Comparison of ENCODE assay signal across 11 cellular contexts in the genomic region with DNA sequence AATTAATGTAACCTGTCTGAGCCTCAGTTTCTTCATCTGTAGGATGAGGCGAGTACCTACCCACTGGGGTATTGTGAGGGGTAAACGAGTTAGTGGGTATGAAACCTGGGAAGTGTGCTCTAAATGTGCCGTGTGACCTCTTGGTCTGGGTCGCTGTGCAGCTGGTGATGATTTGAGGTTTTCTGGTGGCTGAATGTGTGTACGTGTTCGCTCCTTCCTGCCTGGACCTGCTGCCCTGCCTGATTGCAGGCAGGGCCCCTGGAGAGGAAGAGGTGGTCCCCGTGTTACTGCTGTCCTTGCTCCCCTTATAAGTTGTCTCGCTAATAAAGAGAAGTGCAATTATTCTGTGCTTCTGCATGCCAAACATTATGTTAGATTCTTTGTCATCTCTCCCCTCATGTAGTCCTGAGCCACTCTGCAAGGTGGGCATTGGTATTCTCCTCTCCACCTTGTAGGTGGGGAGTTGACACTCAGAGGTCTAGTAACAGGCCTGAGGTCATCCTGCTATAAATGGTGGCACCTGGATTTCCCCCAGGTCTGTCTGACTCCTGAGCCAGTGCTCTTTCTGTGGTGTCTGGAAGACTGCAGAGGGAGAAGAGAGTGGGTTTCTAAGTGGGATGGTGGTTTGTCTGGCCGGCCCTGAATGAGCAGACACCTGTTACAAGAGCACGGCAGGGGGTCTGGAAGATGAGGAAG. TPM values are rescaled to one million over a fixed set of nuclear protein-coding genes. Genes with fewer than 3 reads are reported as not detected.
DNase-seq lines count a peak whose midpoint lies in the region; ATAC-seq lines count a peak whose summit lies in the region.
"Had no signal": no experiment of that assay in that cellular context is flagged by ENCODE, and none has a peak within 500 bp of the region (broad histone marks: within the 10 kb centered on the region; RNA-seq: fewer than 3 reads in every experiment).

No MANE protein-coding gene starts in this region.

- no peaks in the 10 kb centered on the region for H3K36me3 Mint-ChIP-seq in T-cell

- H3K27ac Mint-ChIP-seq in T-cell = no peak overlapping the region

- H3K36me3 ChIP-seq in mesendoderm (ENCODE audit: control insufficient read depth, insufficient read depth, low read length) = no peaks in the 10 kb centered on the region
- H3K36me3 ChIP-seq: HAP-1, thoracic aorta had no signal

- peak overlapping the region; percentile 57 for H3K56ac ChIP-seq in mesendoderm (ENCODE audit: low read length)

- no peaks in the 10 kb centered on the region for H3K9me3 Mint-ChIP-seq in T-cell

- CTCF ChIA-PET in T-cell (lab: Charles Lee) = no interaction called here

- no peak overlapping the region for H2BK120ac ChIP-seq in mesendoderm (ENCODE audit: low read depth, low read length)

- H3K9ac ChIP-seq in mesendoderm (ENCODE audit: low read length) = peak overlapping the region; percentile 25

- peaks cover 24 to 37% (median 31%) of the 10 kb centered on the region in 3 donors for H3K4me1 Mint-ChIP-seq in T-cell

- peak overlapping the region; percentile 72 for H2AK5ac ChIP-seq in mesendoderm (ENCODE audit: low read length)

- no peak overlapping the region for H3K4me3 ChIP-seq in mesendoderm (ENCODE audit: low read length)
- H3K4me3 ChIP-seq: HAP-1, thoracic aorta had no signal

- DNase-seq in MV-4-11 (lab: John Stamatoyannopoulos, UW) = peak; percentile 31
- DNase-seq in mesendoderm = no peak
- DNase-seq in iPS-NIHi7 (ENCODE audit: extremely low spot score) = no peak
- no peak for DNase-seq in kidney tubule cell (ENCODE audit: low spot score)
- DNase-seq in T-cell = no peak
- DNase-seq: DMS53 had no signal

- H3K4me3 Mint-ChIP-seq in T-cell = no peak overlapping the region

- no CpG with 5 or more reads among the region's 10 CpGs for WGBS in mesendoderm (ENCODE audit: extremely low coverage, insufficient coverage, low lambda C conversion rate)

- no peak overlapping the region for H3K23ac ChIP-seq in mesendoderm (ENCODE audit: low read length)

- POLR2A ChIA-PET in T-cell (lab: Charles Lee) = no interaction called here

- H3K79me1 ChIP-seq in mesendoderm (ENCODE audit: low read length) = peaks cover 32% of the 10 kb centered on the region

- peak; percentile 72 for ATAC-seq in GM18502 (IDR thresholded peaks at IDR 0.05; ENCODE audit: poor library complexity, unreplicated experiment)
- peak; percentile 64 for ATAC-seq in GM21619 (IDR thresholded peaks at IDR 0.05; ENCODE audit: unreplicated experiment)
- ATAC-seq in GM18873 (IDR thresholded peaks at IDR 0.05; ENCODE audit: low FRiP score, unreplicated experiment) = no peak
- ATAC-seq in T-cell (replicated peaks in 1 of 4) = no peak

- H3K27ac ChIP-seq in mesendoderm (ENCODE audit: low read depth, low read length) = no peak overlapping the region
- H3K27ac ChIP-seq: thoracic aorta had no signal

- H4K5ac ChIP-seq in mesendoderm (ENCODE audit: low read length) = no peak overlapping the region

- H3K27me3 ChIP-seq in mesendoderm (ENCODE audit: insufficient read depth, low read length, poor library complexity) = no peaks in the 10 kb centered on the region

- H3K18ac ChIP-seq in mesendoderm (ENCODE audit: low read length) = peak overlapping the region; percentile 0

- H3K4me2 ChIP-seq in mesendoderm (ENCODE audit: low read length) = no peak overlapping the region

- H4K8ac ChIP-seq in mesendoderm (ENCODE audit: low read depth, low read length) = no peak overlapping the region

- H3K4ac ChIP-seq in mesendoderm (ENCODE audit: low read depth, low read length) = no peak overlapping the region

- peaks cover 49% of the 10 kb centered on the region for H3K4me1 ChIP-seq in mesendoderm (ENCODE audit: control insufficient read depth, low read depth, low read length)
- H3K4me1 ChIP-seq: HAP-1 had no signal

- H2BK5ac ChIP-seq in mesendoderm (ENCODE audit: low read length) = peak overlapping the region; percentile 56

- H2BK15ac ChIP-seq in mesendoderm (replicated peaks; ENCODE audit: low read depth) = no peak overlapping the region

- no peaks in the 10 kb centered on the region for H3K27me3 Mint-ChIP-seq in T-cell

- H3K79me2 ChIP-seq in mesendoderm (ENCODE audit: control insufficient read depth, insufficient read depth, low read length) = peaks cover 70% of the 10 kb centered on the region

RNA-seq across cellular contexts. Expression of a gene that starts 15.7 kb away (rescaled TPM):
- polyA plus RNA-seq in mesendoderm (2013, experiment 1 of 2) = 28.4 TPM
- 27.6 TPM for polyA plus RNA-seq in mesendoderm (2013, experiment 2 of 2)
- total RNA-seq in T-cell = 1 to 10 TPM; 5.4 to 8.2 (median 7.0) TPM

RNA-seq across cellular contexts. Expression of a gene that starts 55.0 kb away (rescaled TPM):
- 2.2 TPM for polyA plus RNA-seq in mesendoderm (2013, experiment 1 of 2)
- 1.9 TPM for polyA plus RNA-seq in mesendoderm (2013, experiment 2 of 2)
- under 1 TPM in 4 of 5 donors, not detected in 1; 0.08 to 0.32 (median 0.21) TPM for total RNA-seq in T-cell

Comparison
In these comparisons a context has a peak if more than half of its experiments do, and no peak if none do; other contexts are left out.
1. ATAC-seq: peak in GM18502 (single experiment) and GM21619 (single experiment); none in GM18873 (single experiment) and T-cell (0 of 4).